22 cellular contexts compared by ENCODE assay signal in genomic region chr19:1817553-1818179, GRCh38.
"Had no signal": no experiment of that assay in that cellular context is flagged by ENCODE, and none has a peak within 500 bp of the region (broad histone marks: within the 10 kb centered on the region; RNA-seq: fewer than 3 reads in every experiment).

No MANE protein-coding gene starts in this region.

- H3K27ac Mint-ChIP-seq: activated CD8-positive, alpha-beta T cell treated with anti-CD3 and anti-CD28 coated beads for 36 hours; activated naive CD4-positive, alpha-beta T cell treated with anti-CD3 and anti-CD28 coated beads, Interleukin-2, amount 10 ng/mL, durations not matched to agents 7 days and 5 days; activated naive CD8-positive, alpha-beta T cell treated with anti-CD3 and anti-CD28 coated beads for 36 hours; activated T-cell treated with anti-CD3 and anti-CD28 coated beads, Interleukin-2, amount 50 U/mL, for 72 hours; activated T-helper 2 cell treated with anti-CD3 and anti-CD28 coated beads, Interferon-gamma antibody, Interleukin-2, Interleukin-4, amounts not matched to agents 10 μg/mL and 5 μg/mL and 100 μg/mL, durations not matched to agents 14 hours and 24 hours and 36 hours had no signal

- H3K9me3 ChIP-seq: MG63, SJCRH30, SK-N-SH had no signal

- H3K4me3 Mint-ChIP-seq: activated CD8-positive, alpha-beta T cell treated with anti-CD3 and anti-CD28 coated beads for 36 hours; activated naive CD4-positive, alpha-beta T cell treated with anti-CD3 and anti-CD28 coated beads, Interleukin-2, amount 10 ng/mL, durations not matched to agents 7 days and 5 days; activated naive CD8-positive, alpha-beta T cell treated with anti-CD3 and anti-CD28 coated beads for 36 hours; activated T-cell treated with anti-CD3 and anti-CD28 coated beads, Interleukin-2, amount 50 U/mL, for 72 hours had no signal

- H3K9me3 Mint-ChIP-seq: activated CD8-positive, alpha-beta T cell treated with anti-CD3 and anti-CD28 coated beads for 36 hours; activated naive CD4-positive, alpha-beta T cell treated with anti-CD3 and anti-CD28 coated beads, Interleukin-2, amount 10 ng/mL, durations not matched to agents 7 days and 5 days; activated naive CD8-positive, alpha-beta T cell treated with anti-CD3 and anti-CD28 coated beads for 36 hours; activated T-cell treated with anti-CD3 and anti-CD28 coated beads, Interleukin-2, amount 50 U/mL, for 72 hours; activated T-helper 2 cell treated with anti-CD3 and anti-CD28 coated beads, Interferon-gamma antibody, Interleukin-2, Interleukin-4, amounts not matched to agents 10 μg/mL and 5 μg/mL and 100 μg/mL, durations not matched to agents 14 hours and 24 hours and 36 hours had no signal

- H3K4me2 ChIP-seq: SK-N-SH had no signal

- H3K27ac ChIP-seq: brain microvascular endothelial cell, cardiac muscle cell, SJCRH30 had no signal

- H3K9ac ChIP-seq: SK-N-SH had no signal

- DNase-seq: activated CD4-positive, alpha-beta T cell treated with anti-CD3 and anti-CD28 coated beads for 4 hours; activated CD8-positive, alpha-beta memory T cell treated with anti-CD3 and anti-CD28 coated beads, Interleukin-2, amount 50 U/mL, for 4 hours; activated CD8-positive, alpha-beta T cell treated with anti-CD3 and anti-CD28 coated beads for 36 hours; activated gamma-delta T cell treated with Interleukin-2 at 50 U/mL for 16 hours; activated naive CD4-positive, alpha-beta T cell treated with anti-CD3 and anti-CD28 coated beads, Interleukin-2, amount 10 ng/mL, durations not matched to agents 7 days and 5 days; activated naive CD8-positive, alpha-beta T cell treated with anti-CD3 and anti-CD28 coated beads for 36 hours; activated T-cell treated with anti-CD3 and anti-CD28 coated beads, Interleukin-2, amount 50 U/mL, for 72 hours; brain microvascular endothelial cell; MG63; MV-4-11; NCI-H1092 treated with DMSO at 0.1 percent for 48 hours; NCI-H1436; NCI-H1694 treated with DMSO at 0.1 percent for 48 hours; NCI-H2029 treated with DMSO at 0.1 percent for 48 hours; NCI-H524; PC-3; SJCRH30; SK-N-SH had no signal

- H3K4me3 ChIP-seq: cardiac muscle cell, MG63, SJCRH30 had no signal

- FAIRE-seq: RCC 7860 had no signal

- H3K27me3 ChIP-seq: brain microvascular endothelial cell, cardiac muscle cell, MG63, SJCRH30 had no signal

- H3K27me3 Mint-ChIP-seq: activated CD8-positive, alpha-beta T cell treated with anti-CD3 and anti-CD28 coated beads for 36 hours; activated naive CD4-positive, alpha-beta T cell treated with anti-CD3 and anti-CD28 coated beads, Interleukin-2, amount 10 ng/mL, durations not matched to agents 7 days and 5 days; activated naive CD8-positive, alpha-beta T cell treated with anti-CD3 and anti-CD28 coated beads for 36 hours had no signal

- ATAC-seq: activated CD4-positive, CD25-positive, alpha-beta regulatory T cell treated with anti-CD3 and anti-CD28 coated beads, Interleukin-2, amount 50 U/mL, for 24 hours; activated CD8-positive, alpha-beta T cell treated with anti-CD3 and anti-CD28 coated beads for 36 hours; activated T-cell treated with anti-CD3 and anti-CD28 coated beads, Interleukin-2, amount 50 U/mL, for 72 hours; PC-3 had no signal
